In the genomic region with DNA sequence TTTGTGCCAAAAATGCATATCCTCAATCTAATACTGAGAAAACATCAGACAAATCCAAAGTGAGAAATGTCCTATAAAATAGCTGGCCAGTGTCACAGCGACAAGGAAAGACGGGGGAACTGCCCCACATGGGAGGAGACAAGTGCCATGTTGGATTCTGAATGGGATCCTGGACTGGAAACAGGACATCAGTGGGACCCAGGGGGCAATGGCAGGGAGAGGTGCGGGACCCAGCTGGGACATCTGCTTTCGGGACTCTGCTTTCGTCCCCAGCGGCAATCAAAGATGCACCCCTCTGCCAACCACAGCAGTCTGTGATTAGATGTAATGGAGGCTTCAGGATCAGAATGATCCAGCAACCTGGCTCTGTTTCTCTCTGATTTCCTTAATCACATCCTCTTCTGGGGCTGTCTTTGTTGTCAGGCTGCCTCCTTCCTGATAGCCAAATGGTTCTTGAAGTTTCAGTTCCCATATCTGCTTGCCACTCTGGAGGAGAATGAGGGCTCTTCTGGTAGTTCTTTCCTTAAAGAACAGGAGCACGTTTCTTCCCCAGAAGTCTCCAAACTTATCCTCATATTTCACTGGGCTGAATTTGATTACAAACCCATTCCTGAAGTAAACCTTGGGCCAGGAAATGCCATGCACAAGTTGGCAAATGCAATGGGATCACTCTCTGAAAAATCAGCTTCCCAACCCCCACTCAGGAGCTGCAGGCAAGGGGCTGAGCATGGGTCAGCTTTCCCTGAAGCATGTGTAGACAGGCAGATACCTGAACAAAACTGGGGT, we compare ENCODE assay signal across 2 cellular contexts.
TF ChIP-seq lines count a peak whose summit lies in the region.

No MANE protein-coding gene starts in this region.

TF ChIP-seq in HepG2, 621 proteins besides CTCF, POLR2A, EP300 and RAD21:
- TF ChIP-seq ZNF329 (CRISPR knock-in tag; IDR thresholded peaks at IDR 0.05; ENCODE audit: low read depth): peak; percentile 88
- no peak for TF ChIP-seq NFATC3 (CRISPR knock-in tag; IDR thresholded peaks at IDR 0.05)
- no peak for TF ChIP-seq RBM22 (optimal IDR thresholded peaks at IDR 0.05; ENCODE audit: low read length)

TF ChIP-seq in GM12878, 131 proteins besides CTCF, POLR2A, EP300 and RAD21:
- TF ChIP-seq NFYA (IDR thresholded peaks at IDR 0.05; ENCODE audit: borderline replicate concordance, low read depth, low read length) (no peak), IKZF1 (conservative IDR thresholded peaks at IDR 0.05) (0 out of 2 replicates have a peak, but pooled peaks have one; percentile 13), SPI1 (IDR thresholded peaks at IDR 0.05; ENCODE audit: borderline replicate concordance, insufficient read depth, low read depth, low read length) (peak; percentile 80), IKZF2 (IDR thresholded peaks at IDR 0.05) (peak; percentile 8 to 20; a peak in 1 of 4 replicates)
